Comparison of ENCODE assay signal across 15 cellular contexts in genomic region chr16:49596699-49597291, GRCh38.
A peak's percentile ranks its signal among the peaks of the same experiment; 100 is the strongest.
DNase-seq lines count a peak whose midpoint lies in the region; ATAC-seq and TF ChIP-seq lines count a peak whose summit lies in the region.
"Had no signal": no experiment of that assay in that cellular context is flagged by ENCODE, and none has a peak within 500 bp of the region (broad histone marks: within the 10 kb centered on the region; RNA-seq: fewer than 3 reads in every experiment).

No MANE protein-coding gene starts in this region.

- no peak overlapping the region for H3K4ac ChIP-seq in mesenchymal stem cell (ENCODE audit: low read depth in 1 of 2, low read length in 2 of 2)

- 69% methylated on average over 8 of the region's 10 CpGs for WGBS in mesenchymal stem cell

- peak overlapping the region in 1 of 2 experiments; percentile 4 for H2BK12ac ChIP-seq in mesenchymal stem cell (ENCODE audit: low read length in 2 of 2)

- H4K8ac ChIP-seq in mesenchymal stem cell (ENCODE audit: low read length): peak overlapping the region; percentile 41

- H2BK120ac ChIP-seq in mesenchymal stem cell (ENCODE audit: low read depth, low read length): no peak overlapping the region

- peak overlapping the region; percentile 14 for H2AK5ac ChIP-seq in mesenchymal stem cell (ENCODE audit: low read length, severe bottlenecking)

- H3K27ac ChIP-seq in coronary artery (peak overlapping the region in 1 of 2 donors; percentile 52), mesenchymal stem cell (ENCODE audit: low read length, poor library complexity, severe bottlenecking) (no peak overlapping the region), stomach smooth muscle (ENCODE audit: low read length) (peak overlapping the region; percentile 64)
- H3K27ac ChIP-seq: right lobe of liver had no signal

- H2BK15ac ChIP-seq in mesenchymal stem cell (ENCODE audit: low read depth, poor library complexity, severe bottlenecking): no peak overlapping the region

- peak; percentile 18 for DNase-seq in NCI-H2227 (lab: John Stamatoyannopoulos, UW; ENCODE audit: unreplicated experiment)
- peak; percentile 71 for DNase-seq in coronary artery (ENCODE audit: low spot score)
- no peak for DNase-seq in mesenchymal stem cell
- no peak for DNase-seq in OCI-M2 (lab: John Stamatoyannopoulos, UW; ENCODE audit: unreplicated experiment)
- DNase-seq in erythroblast (lab: John Stamatoyannopoulos, UW): no peak
- DNase-seq in NCI-H1092 (lab: John Stamatoyannopoulos, UW): no peak
- DNase-seq: CD4-positive, alpha-beta memory T cell; GF-D8; naive B cell; NCI-H526 treated with DMSO at 0.1 percent for 48 hours; SIG-M5; substantia nigra had no signal

- H3K18ac ChIP-seq in mesenchymal stem cell (ENCODE audit: low read depth in 1 of 2, low read length in 2 of 2): peak overlapping the region; percentile 15 to 29

- H3K4me2 ChIP-seq in mesenchymal stem cell (ENCODE audit: low read length, poor library complexity, severe bottlenecking): no peak overlapping the region

- peaks cover 16% of the 10 kb centered on the region for H3K4me1 ChIP-seq in mesenchymal stem cell (ENCODE audit: control insufficient read depth, insufficient read depth, low read depth, low read length)
- peaks cover 24% of the 10 kb centered on the region for H3K4me1 ChIP-seq in stomach smooth muscle (ENCODE audit: control insufficient read depth, insufficient read depth, low read length)
- H3K4me1 ChIP-seq: right lobe of liver had no signal

- no peak overlapping the region for H3K23ac ChIP-seq in mesenchymal stem cell (ENCODE audit: low read length in 2 of 2)

- H3K4me3 ChIP-seq in coronary artery (no peak overlapping the region), mesenchymal stem cell (ENCODE audit: insufficient read depth in 1 of 2, low read depth in 1 of 2, low read length in 2 of 2) (peak overlapping the region in 1 of 2 experiments; percentile 70), stomach smooth muscle (ENCODE audit: low read length in 2 of 2) (peak overlapping the region in 1 of 2 donors; percentile 64)
- H3K4me3 ChIP-seq: right lobe of liver had no signal

- H3K14ac ChIP-seq in mesenchymal stem cell (ENCODE audit: low read length in 2 of 2): no peak overlapping the region

- no peak for ATAC-seq in GM21529 (IDR thresholded peaks at IDR 0.05; ENCODE audit: unreplicated experiment)

- no peak overlapping the region for H2BK5ac ChIP-seq in mesenchymal stem cell (ENCODE audit: low read depth, low read length, poor library complexity, severe bottlenecking)

- peak overlapping the region; percentile 30 for H4K91ac ChIP-seq in mesenchymal stem cell (ENCODE audit: low read length)

- no peak for TF ChIP-seq POLR2A in erythroblast (IDR thresholded peaks at IDR 0.05; ENCODE audit: low read length)

- peaks cover 2% of the 10 kb centered on the region for H3K79me1 ChIP-seq in mesenchymal stem cell (replicated peaks; ENCODE audit: low read length, poor library complexity, severe bottlenecking)

- TF ChIP-seq CTCF in coronary artery (IDR thresholded peaks at IDR 0.05): no peak

- peaks cover 4% of the 10 kb centered on the region in 2 experiments for H3K27me3 ChIP-seq in mesenchymal stem cell (ENCODE audit: control insufficient read depth in 1 of 2, insufficient read depth in 1 of 2, low read length in 2 of 2)
- H3K27me3 ChIP-seq in stomach smooth muscle (ENCODE audit: control insufficient read depth in 1 of 2, insufficient read depth in 2 of 2, low read length in 2 of 2): no peaks in the 10 kb centered on the region
- H3K27me3 ChIP-seq: right lobe of liver had no signal

- H3K36me3 ChIP-seq in mesenchymal stem cell (ENCODE audit: control insufficient read depth in 1 of 2, insufficient read depth in 2 of 2, low read depth in 1 of 2, low read length in 2 of 2) (peaks cover 0 to 3% of the 10 kb centered on the region in 2 experiments), stomach smooth muscle (ENCODE audit: control insufficient read depth in 2 of 2, insufficient read depth in 2 of 2, low read length in 2 of 2) (no peaks in the 10 kb centered on the region)
- H3K36me3 ChIP-seq: right lobe of liver had no signal

- H3K9ac ChIP-seq in mesenchymal stem cell (ENCODE audit: low read length) (peak overlapping the region; percentile 91), stomach smooth muscle (ENCODE audit: low read length in 2 of 2) (peak overlapping the region in 1 of 2 donors; percentile 58)

- H2AFZ ChIP-seq in mesenchymal stem cell (ENCODE audit: low read depth, low read length): peak overlapping the region; percentile 48

- H3K9me3 ChIP-seq in mesenchymal stem cell (ENCODE audit: control insufficient read depth, low read length): no peaks in the 10 kb centered on the region
- no peaks in the 10 kb centered on the region for H3K9me3 ChIP-seq in stomach smooth muscle (ENCODE audit: control insufficient read depth in 2 of 2, low read length in 2 of 2)
- H3K9me3 ChIP-seq: right lobe of liver had no signal

Comparison
In these comparisons a context has a peak if more than half of its experiments do, and no peak if none do; other contexts are left out.
1. DNase-seq: peak in NCI-H2227 (single experiment) and coronary artery (single experiment); none in mesenchymal stem cell (single experiment), OCI-M2 (single experiment), erythroblast (0 of 2) and NCI-H1092 (single experiment).